ENCODE assay signal across 1 cellular context in genomic region chr15:75367913-75368688, GRCh38.
TF ChIP-seq lines count a peak whose summit lies in the region.

Gene MAN2C1 (minus strand): TSS chr15:75368607. CDS start chr15:75368583, 24 bp downstream.

TF ChIP-seq in K562, 482 proteins besides CTCF, POLR2A, EP300 and RAD21 (continued from another document and continues in another):
- no peak for TF ChIP-seq ZNF407 (IDR thresholded peaks at IDR 0.05; ENCODE audit: low read depth)
- peak; percentile 88 for TF ChIP-seq TBP (optimal IDR thresholded peaks at IDR 0.05; ENCODE audit: low read depth, low read length)
- TF ChIP-seq HNRNPUL1 (IDR thresholded peaks at IDR 0.05; ENCODE audit: low read length), result no peak
- peak; percentile 92 for TF ChIP-seq POLR2AphosphoS5 (IDR thresholded peaks at IDR 0.05; ENCODE audit: control insufficient read depth, insufficient read depth, low read depth, low read length)
- TF ChIP-seq PHTF2 (CRISPR knock-in tag; IDR thresholded peaks at IDR 0.05), result no peak
- TF ChIP-seq ZC3H8 (IDR thresholded peaks at IDR 0.05), result no peak
- TF ChIP-seq MTA1 (IDR thresholded peaks at IDR 0.05; ENCODE audit: borderline replicate concordance), result no peak
- peak; percentile 26; the same call in 1 of the 2 replicates for TF ChIP-seq ZNF511 (CRISPR knock-in tag; IDR thresholded peaks at IDR 0.05)
- TF ChIP-seq KDM1A (IDR thresholded peaks at IDR 0.05), result no peak
- TF ChIP-seq NCOR1 (IDR thresholded peaks at IDR 0.05), result peak; percentile 47
- TF ChIP-seq E2F3 (CRISPR knock-in tag; IDR thresholded peaks at IDR 0.05), result 0 out of 2 replicates have a peak, but pooled peaks have one; percentile 13
- no peak for TF ChIP-seq MCM7 (IDR thresholded peaks at IDR 0.05)
- TF ChIP-seq ZZZ3 (IDR thresholded peaks at IDR 0.05), result no peak
- no peak for TF ChIP-seq ADNP (tag; IDR thresholded peaks at IDR 0.05)
- no peak for TF ChIP-seq SIRT6 (IDR thresholded peaks at IDR 0.05; ENCODE audit: low read depth, low read length)
- TF ChIP-seq, protein P1, sequence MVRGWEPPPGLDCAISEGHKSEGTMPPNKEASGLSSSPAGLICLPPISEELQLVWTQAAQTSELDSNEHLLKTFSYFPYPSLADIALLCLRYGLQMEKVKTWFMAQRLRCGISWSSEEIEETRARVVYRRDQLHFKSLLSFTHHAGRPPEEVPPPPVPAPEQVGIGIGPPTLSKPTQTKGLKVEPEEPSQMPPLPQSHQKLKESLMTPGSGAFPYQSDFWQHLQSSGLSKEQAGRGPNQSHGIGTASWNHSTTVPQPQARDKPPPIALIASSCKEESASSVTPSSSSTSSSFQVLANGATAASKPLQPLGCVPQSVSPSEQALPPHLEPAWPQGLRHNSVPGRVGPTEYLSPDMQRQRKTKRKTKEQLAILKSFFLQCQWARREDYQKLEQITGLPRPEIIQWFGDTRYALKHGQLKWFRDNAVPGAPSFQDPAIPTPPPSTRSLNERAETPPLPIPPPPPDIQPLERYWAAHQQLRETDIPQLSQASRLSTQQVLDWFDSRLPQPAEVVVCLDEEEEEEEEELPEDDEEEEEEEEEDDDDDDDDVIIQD (CRISPR knock-in tag; IDR thresholded peaks at IDR 0.05), result no peak
- no peak; the same call in 1 of the 2 replicates for TF ChIP-seq CEBPG (CRISPR knock-in tag; IDR thresholded peaks at IDR 0.05)
- TF ChIP-seq CEBPG (tag; conservative IDR thresholded peaks at IDR 0.05 in 1 of 2, IDR thresholded peaks at IDR 0.05 in 1 of 2), result no peak
- TF ChIP-seq POLR2B (IDR thresholded peaks at IDR 0.05; ENCODE audit: low read depth, partially characterized antibody), result peak; percentile 95
- no peak for TF ChIP-seq SNRNP70 (optimal IDR thresholded peaks at IDR 0.05; ENCODE audit: low read depth, low read length)
- no peak for TF ChIP-seq ZNF354B (CRISPR knock-in tag; IDR thresholded peaks at IDR 0.05)
- TF ChIP-seq, protein P2, sequence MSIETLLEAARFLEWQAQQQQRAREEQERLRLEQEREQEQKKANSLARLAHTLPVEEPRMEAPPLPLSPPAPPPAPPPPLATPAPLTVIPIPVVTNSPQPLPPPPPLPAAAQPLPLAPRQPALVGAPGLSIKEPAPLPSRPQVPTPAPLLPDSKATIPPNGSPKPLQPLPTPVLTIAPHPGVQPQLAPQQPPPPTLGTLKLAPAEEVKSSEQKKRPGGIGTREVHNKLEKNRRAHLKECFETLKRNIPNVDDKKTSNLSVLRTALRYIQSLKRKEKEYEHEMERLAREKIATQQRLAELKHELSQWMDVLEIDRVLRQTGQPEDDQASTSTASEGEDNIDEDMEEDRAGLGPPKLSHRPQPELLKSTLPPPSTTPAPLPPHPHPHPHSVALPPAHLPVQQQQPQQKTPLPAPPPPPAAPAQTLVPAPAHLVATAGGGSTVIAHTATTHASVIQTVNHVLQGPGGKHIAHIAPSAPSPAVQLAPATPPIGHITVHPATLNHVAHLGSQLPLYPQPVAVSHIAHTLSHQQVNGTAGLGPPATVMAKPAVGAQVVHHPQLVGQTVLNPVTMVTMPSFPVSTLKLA (conservative IDR thresholded peaks at IDR 0.05), result peak; percentile 72 to 84
- TF ChIP-seq, protein P3, sequence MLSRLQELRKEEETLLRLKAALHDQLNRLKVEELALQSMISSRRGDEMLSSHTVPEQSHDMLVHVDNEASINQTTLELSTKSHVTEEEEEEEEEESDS (CRISPR knock-in tag; IDR thresholded peaks at IDR 0.05), result no peak
- no peak for TF ChIP-seq CUX1 (CRISPR knock-in tag; IDR thresholded peaks at IDR 0.05)
- no peak for TF ChIP-seq ZNF778 (CRISPR knock-in tag; IDR thresholded peaks at IDR 0.05)
- TF ChIP-seq HIVEP1 (CRISPR knock-in tag; IDR thresholded peaks at IDR 0.05), result 0 out of 2 replicates have a peak, but pooled peaks have one; percentile 6
- TF ChIP-seq SFPQ (IDR thresholded peaks at IDR 0.05; ENCODE audit: low read depth, low read length), result no peak
- TF ChIP-seq TCF7 (IDR thresholded peaks at IDR 0.05; ENCODE audit: borderline replicate concordance), result peak; percentile 16; the same call in 1 of the 2 replicates
- no peak for TF ChIP-seq MXI1 (IDR thresholded peaks at IDR 0.05; ENCODE audit: low read depth, low read length)
- TF ChIP-seq ZNF764 (CRISPR knock-in tag; IDR thresholded peaks at IDR 0.05; ENCODE audit: low read depth), result peak; percentile 49; the same call in 1 of the 2 replicates
- peak; percentile 93 for TF ChIP-seq HNRNPL (IDR thresholded peaks at IDR 0.05; ENCODE audit: low read depth, low read length)
- TF ChIP-seq CBX1 (IDR thresholded peaks at IDR 0.05; ENCODE audit: low read depth), result no peak; the same call in none of the 2 replicates
- TF ChIP-seq TGIF2 (CRISPR knock-in tag; IDR thresholded peaks at IDR 0.05), result peak; percentile 95
- no peak for TF ChIP-seq ZFP1 (CRISPR knock-in tag; IDR thresholded peaks at IDR 0.05)
- TF ChIP-seq, protein P4, sequence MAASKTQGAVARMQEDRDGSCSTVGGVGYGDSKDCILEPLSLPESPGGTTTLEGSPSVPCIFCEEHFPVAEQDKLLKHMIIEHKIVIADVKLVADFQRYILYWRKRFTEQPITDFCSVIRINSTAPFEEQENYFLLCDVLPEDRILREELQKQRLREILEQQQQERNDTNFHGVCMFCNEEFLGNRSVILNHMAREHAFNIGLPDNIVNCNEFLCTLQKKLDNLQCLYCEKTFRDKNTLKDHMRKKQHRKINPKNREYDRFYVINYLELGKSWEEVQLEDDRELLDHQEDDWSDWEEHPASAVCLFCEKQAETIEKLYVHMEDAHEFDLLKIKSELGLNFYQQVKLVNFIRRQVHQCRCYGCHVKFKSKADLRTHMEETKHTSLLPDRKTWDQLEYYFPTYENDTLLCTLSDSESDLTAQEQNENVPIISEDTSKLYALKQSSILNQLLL (CRISPR knock-in tag; IDR thresholded peaks at IDR 0.05; ENCODE audit: borderline replicate concordance), result no peak
- TF ChIP-seq MCM3 (IDR thresholded peaks at IDR 0.05), result no peak
- peak; percentile 93 for TF ChIP-seq SAFB (IDR thresholded peaks at IDR 0.05; ENCODE audit: borderline replicate concordance, low read depth, low read length)
- TF ChIP-seq, protein P5, sequence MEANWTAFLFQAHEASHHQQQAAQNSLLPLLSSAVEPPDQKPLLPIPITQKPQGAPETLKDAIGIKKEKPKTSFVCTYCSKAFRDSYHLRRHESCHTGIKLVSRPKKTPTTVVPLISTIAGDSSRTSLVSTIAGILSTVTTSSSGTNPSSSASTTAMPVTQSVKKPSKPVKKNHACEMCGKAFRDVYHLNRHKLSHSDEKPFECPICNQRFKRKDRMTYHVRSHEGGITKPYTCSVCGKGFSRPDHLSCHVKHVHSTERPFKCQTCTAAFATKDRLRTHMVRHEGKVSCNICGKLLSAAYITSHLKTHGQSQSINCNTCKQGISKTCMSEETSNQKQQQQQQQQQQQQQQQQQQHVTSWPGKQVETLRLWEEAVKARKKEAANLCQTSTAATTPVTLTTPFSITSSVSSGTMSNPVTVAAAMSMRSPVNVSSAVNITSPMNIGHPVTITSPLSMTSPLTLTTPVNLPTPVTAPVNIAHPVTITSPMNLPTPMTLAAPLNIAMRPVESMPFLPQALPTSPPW (CRISPR knock-in tag; IDR thresholded peaks at IDR 0.05), result peak; percentile 77
- TF ChIP-seq FOXJ2 (tag; IDR thresholded peaks at IDR 0.05), result peak; percentile 59
- TF ChIP-seq SMARCB1 (IDR thresholded peaks at IDR 0.05; ENCODE audit: insufficient read length, low read depth), result no peak
- no peak for TF ChIP-seq ZNF785 (CRISPR knock-in tag; IDR thresholded peaks at IDR 0.05)
- TF ChIP-seq EP400 (IDR thresholded peaks at IDR 0.05), result peak; percentile 93
- no peak for TF ChIP-seq SRF (CRISPR knock-in tag; IDR thresholded peaks at IDR 0.05)
